In genomic region chr1:34708106-34708505, GRCh38 we compare ENCODE assay signal across 10 cellular contexts. TPM values are rescaled to one million over a fixed set of nuclear protein-coding genes. Genes with fewer than 3 reads are reported as not detected.
"Had no signal": no experiment of that assay in that cellular context is flagged by ENCODE, and none has a peak within 500 bp of the region (broad histone marks: within the 10 kb centered on the region; RNA-seq: fewer than 3 reads in every experiment).

No MANE protein-coding gene starts in this region.

- DNase-seq: IMR-90, KBM-7, KG1 had no signal

- ATAC-seq: K562 had no signal

- H3K4me2 ChIP-seq: KMS-11 had no signal

- H3K4me3 ChIP-seq: K562 had no signal

- FAIRE-seq: HTR-8/SVneo, K562 had no signal

- H3K9ac ChIP-seq: KMS-11 had no signal

- H3K27ac ChIP-seq: HL-60, KMS-11 had no signal

RNA-seq across cellular contexts. Expression of gene GJB5, which starts 46.7 kb away (rescaled TPM):
- total RNA-seq: HT-29, HT1080, IMR-90, K562 had no signal
- polyA plus RNA-seq: IgD-negative memory B cell had no signal

RNA-seq across cellular contexts. Expression of gene GJB4, which starts 51.4 kb away (rescaled TPM):
- total RNA-seq: HT1080, IMR-90, K562 had no signal
- polyA plus RNA-seq: IgD-negative memory B cell, IMR-90 had no signal
